8 cellular contexts compared by ENCODE assay signal in genomic region chr12:47819902-47820630, GRCh38. TPM values are rescaled to one million over a fixed set of nuclear protein-coding genes. Genes with fewer than 3 reads are reported as not detected.
DNase-seq lines count a peak whose midpoint lies in the region; ATAC-seq, FAIRE-seq and TF ChIP-seq lines count a peak whose summit lies in the region.

HDAC7 (minus strand) TSS chr12:47819903; CDS start chr12:47819785, 118 bp downstream.

- DNase-seq in GM12891 (ENCODE audit: insufficient read length, low spot score) (peak; percentile 80), NOMO-1 treated with DMSO at 0.1 percent for 48 hours (lab: John Stamatoyannopoulos, UW; ENCODE audit: unreplicated experiment) (peak; percentile 39), epithelial cell of proximal tubule (ENCODE audit: low read depth) (no peak), mucosa of gallbladder (ENCODE audit: low spot score) (peak; percentile 91)
- DNase-seq in activated T-cell treated with anti-CD3 and anti-CD28 coated beads, Interleukin-2, amount 50 U/mL, for 24 hours, result peak; percentile 84

- peaks cover 41% of the 10 kb centered on the region for H3K36me3 Mint-ChIP-seq in activated T-cell treated with anti-CD3 and anti-CD28 coated beads, Interleukin-2, amount 50 U/mL, for 24 hours (ENCODE audit: low read depth)
- peaks cover 6% of the 10 kb centered on the region for H3K36me3 Mint-ChIP-seq in stimulated activated memory B cell treated with anti-CD40 and anti-IgM and Interleukin-4, amounts not matched to agents 10 μg/mL and 1 μg/mL and 100 μg/mL, for 72 hours

- H3K4me3 ChIP-seq in epithelial cell of proximal tubule (ENCODE audit: low read depth, low read length), result peak within 1 kb of the TSS; percentile 83

- FAIRE-seq in GM12891 (lab: Jason Lieb, UNC), result peak; percentile 63

- H3K4me3 Mint-ChIP-seq in activated T-cell treated with anti-CD3 and anti-CD28 coated beads, Interleukin-2, amount 50 U/mL, for 24 hours, result peak within 1 kb of the TSS; percentile 96
- H3K4me3 Mint-ChIP-seq in stimulated activated memory B cell treated with anti-CD40 and anti-IgM and Interleukin-4, amounts not matched to agents 10 μg/mL and 1 μg/mL and 100 μg/mL, for 72 hours, result peak within 1 kb of the TSS; percentile 95

- H3K27ac Mint-ChIP-seq in activated T-cell treated with anti-CD3 and anti-CD28 coated beads, Interleukin-2, amount 50 U/mL, for 24 hours, result peak within 1 kb of the TSS; percentile 99
- H3K27ac Mint-ChIP-seq in stimulated activated memory B cell treated with anti-CD40 and anti-IgM and Interleukin-4, amounts not matched to agents 10 μg/mL and 1 μg/mL and 100 μg/mL, for 72 hours, result peak within 1 kb of the TSS; percentile 91

- 0 out of 2 replicates have a peak, but pooled peaks have one; percentile 29 for TF ChIP-seq POLR2A in GM12891 (IDR thresholded peaks at IDR 0.05; ENCODE audit: low read depth, low read length)

- ATAC-seq in HG02885 (IDR thresholded peaks at IDR 0.05; ENCODE audit: poor library complexity, unreplicated experiment), result peak; percentile 48
- ATAC-seq in stimulated activated memory B cell treated with anti-CD40 and anti-IgM and Interleukin-4, amounts not matched to agents 10 μg/mL and 1 μg/mL and 100 μg/mL, for 72 hours, result peak; percentile 78
- ATAC-seq in GM21360 (IDR thresholded peaks at IDR 0.05; ENCODE audit: unreplicated experiment), result no peak

- no peaks in the 10 kb centered on the region for H3K9me3 Mint-ChIP-seq in activated T-cell treated with anti-CD3 and anti-CD28 coated beads, Interleukin-2, amount 50 U/mL, for 24 hours
- no peaks in the 10 kb centered on the region for H3K9me3 Mint-ChIP-seq in stimulated activated memory B cell treated with anti-CD40 and anti-IgM and Interleukin-4, amounts not matched to agents 10 μg/mL and 1 μg/mL and 100 μg/mL, for 72 hours

- TF ChIP-seq CTCF in epithelial cell of proximal tubule (conservative IDR thresholded peaks at IDR 0.05; ENCODE audit: low read depth, low read length), result no peak

- peaks cover 75% of the 10 kb centered on the region for H3K4me1 Mint-ChIP-seq in activated T-cell treated with anti-CD3 and anti-CD28 coated beads, Interleukin-2, amount 50 U/mL, for 24 hours (ENCODE audit: low read depth)
- H3K4me1 Mint-ChIP-seq in stimulated activated memory B cell treated with anti-CD40 and anti-IgM and Interleukin-4, amounts not matched to agents 10 μg/mL and 1 μg/mL and 100 μg/mL, for 72 hours, result peaks cover 76% of the 10 kb centered on the region

- H3K27me3 Mint-ChIP-seq in activated T-cell treated with anti-CD3 and anti-CD28 coated beads, Interleukin-2, amount 50 U/mL, for 24 hours, result no peaks in the 10 kb centered on the region
- no peaks in the 10 kb centered on the region for H3K27me3 Mint-ChIP-seq in stimulated activated memory B cell treated with anti-CD40 and anti-IgM and Interleukin-4, amounts not matched to agents 10 μg/mL and 1 μg/mL and 100 μg/mL, for 72 hours

TF ChIP-seq in GM12891, 5 proteins besides CTCF, POLR2A, EP300 and RAD21:
- TF ChIP-seq POLR2AphosphoS5 (IDR thresholded peaks at IDR 0.05; ENCODE audit: low read depth, low read length) (0 out of 2 replicates have a peak, but pooled peaks have one; percentile 48), TAF1 (IDR thresholded peaks at IDR 0.05; ENCODE audit: low read depth, low read length) (no peak)

RNA-seq across cellular contexts. Expression of gene HDAC7, which starts in this region (rescaled TPM):
- polyA plus RNA-seq in GM12891 (2012; ENCODE audit: low read depth, missing spikeins), result 25.5 TPM
- total RNA-seq in epithelial cell of proximal tubule (70.2 and 84.4 TPM in 2 replicates), mucosa of gallbladder (120 TPM)
